ENCODE assay signal across 2 cellular contexts in the genomic region with DNA sequence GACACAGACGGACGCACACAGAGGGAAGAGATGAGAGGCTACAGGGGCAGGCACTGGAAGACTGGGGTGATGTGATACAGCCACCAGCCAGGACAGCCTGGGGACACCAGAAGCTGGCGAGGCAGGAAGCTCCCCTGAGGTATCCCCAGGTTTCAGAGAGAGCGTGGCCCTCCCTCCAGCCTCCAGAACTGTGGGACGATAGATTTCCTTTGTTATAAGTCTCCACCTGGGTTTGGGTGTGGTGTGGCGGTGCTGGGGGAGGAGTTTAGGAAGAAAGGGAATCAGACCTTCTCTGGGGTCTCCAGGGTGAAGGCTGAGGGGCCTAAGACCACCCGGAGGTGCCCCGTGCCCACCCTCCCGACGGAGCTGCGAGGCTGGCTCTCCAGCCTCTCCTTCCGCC.
TF ChIP-seq lines count a peak whose summit lies in the region.

No MANE protein-coding gene starts in this region.

TF ChIP-seq in GM23338, 12 proteins besides CTCF, POLR2A, EP300 and RAD21 (continued from another document):
- TF ChIP-seq, protein P1, sequence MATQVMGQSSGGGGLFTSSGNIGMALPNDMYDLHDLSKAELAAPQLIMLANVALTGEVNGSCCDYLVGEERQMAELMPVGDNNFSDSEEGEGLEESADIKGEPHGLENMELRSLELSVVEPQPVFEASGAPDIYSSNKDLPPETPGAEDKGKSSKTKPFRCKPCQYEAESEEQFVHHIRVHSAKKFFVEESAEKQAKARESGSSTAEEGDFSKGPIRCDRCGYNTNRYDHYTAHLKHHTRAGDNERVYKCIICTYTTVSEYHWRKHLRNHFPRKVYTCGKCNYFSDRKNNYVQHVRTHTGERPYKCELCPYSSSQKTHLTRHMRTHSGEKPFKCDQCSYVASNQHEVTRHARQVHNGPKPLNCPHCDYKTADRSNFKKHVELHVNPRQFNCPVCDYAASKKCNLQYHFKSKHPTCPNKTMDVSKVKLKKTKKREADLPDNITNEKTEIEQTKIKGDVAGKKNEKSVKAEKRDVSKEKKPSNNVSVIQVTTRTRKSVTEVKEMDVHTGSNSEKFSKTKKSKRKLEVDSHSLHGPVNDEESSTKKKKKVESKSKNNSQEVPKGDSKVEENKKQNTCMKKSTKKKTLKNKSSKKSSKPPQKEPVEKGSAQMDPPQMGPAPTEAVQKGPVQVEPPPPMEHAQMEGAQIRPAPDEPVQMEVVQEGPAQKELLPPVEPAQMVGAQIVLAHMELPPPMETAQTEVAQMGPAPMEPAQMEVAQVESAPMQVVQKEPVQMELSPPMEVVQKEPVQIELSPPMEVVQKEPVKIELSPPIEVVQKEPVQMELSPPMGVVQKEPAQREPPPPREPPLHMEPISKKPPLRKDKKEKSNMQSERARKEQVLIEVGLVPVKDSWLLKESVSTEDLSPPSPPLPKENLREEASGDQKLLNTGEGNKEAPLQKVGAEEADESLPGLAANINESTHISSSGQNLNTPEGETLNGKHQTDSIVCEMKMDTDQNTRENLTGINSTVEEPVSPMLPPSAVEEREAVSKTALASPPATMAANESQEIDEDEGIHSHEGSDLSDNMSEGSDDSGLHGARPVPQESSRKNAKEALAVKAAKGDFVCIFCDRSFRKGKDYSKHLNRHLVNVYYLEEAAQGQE (IDR thresholded peaks at IDR 0.05; ENCODE audit: unreplicated experiment), result no peak
- TF ChIP-seq CREB1 (CRISPR knock-in tag; IDR thresholded peaks at IDR 0.05; ENCODE audit: low read depth) (no peak), STAT1 (IDR thresholded peaks at IDR 0.05; ENCODE audit: unreplicated experiment) (no peak), NANOG (IDR thresholded peaks at IDR 0.05; ENCODE audit: borderline replicate concordance) (no peak)
- TF ChIP-seq, protein P2, sequence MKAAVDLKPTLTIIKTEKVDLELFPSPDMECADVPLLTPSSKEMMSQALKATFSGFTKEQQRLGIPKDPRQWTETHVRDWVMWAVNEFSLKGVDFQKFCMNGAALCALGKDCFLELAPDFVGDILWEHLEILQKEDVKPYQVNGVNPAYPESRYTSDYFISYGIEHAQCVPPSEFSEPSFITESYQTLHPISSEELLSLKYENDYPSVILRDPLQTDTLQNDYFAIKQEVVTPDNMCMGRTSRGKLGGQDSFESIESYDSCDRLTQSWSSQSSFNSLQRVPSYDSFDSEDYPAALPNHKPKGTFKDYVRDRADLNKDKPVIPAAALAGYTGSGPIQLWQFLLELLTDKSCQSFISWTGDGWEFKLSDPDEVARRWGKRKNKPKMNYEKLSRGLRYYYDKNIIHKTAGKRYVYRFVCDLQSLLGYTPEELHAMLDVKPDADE (IDR thresholded peaks at IDR 0.05), result no peak

TF ChIP-seq in H1, 55 proteins besides CTCF, POLR2A, EP300 and RAD21 (continued from another document):
- TF ChIP-seq, protein P3, sequence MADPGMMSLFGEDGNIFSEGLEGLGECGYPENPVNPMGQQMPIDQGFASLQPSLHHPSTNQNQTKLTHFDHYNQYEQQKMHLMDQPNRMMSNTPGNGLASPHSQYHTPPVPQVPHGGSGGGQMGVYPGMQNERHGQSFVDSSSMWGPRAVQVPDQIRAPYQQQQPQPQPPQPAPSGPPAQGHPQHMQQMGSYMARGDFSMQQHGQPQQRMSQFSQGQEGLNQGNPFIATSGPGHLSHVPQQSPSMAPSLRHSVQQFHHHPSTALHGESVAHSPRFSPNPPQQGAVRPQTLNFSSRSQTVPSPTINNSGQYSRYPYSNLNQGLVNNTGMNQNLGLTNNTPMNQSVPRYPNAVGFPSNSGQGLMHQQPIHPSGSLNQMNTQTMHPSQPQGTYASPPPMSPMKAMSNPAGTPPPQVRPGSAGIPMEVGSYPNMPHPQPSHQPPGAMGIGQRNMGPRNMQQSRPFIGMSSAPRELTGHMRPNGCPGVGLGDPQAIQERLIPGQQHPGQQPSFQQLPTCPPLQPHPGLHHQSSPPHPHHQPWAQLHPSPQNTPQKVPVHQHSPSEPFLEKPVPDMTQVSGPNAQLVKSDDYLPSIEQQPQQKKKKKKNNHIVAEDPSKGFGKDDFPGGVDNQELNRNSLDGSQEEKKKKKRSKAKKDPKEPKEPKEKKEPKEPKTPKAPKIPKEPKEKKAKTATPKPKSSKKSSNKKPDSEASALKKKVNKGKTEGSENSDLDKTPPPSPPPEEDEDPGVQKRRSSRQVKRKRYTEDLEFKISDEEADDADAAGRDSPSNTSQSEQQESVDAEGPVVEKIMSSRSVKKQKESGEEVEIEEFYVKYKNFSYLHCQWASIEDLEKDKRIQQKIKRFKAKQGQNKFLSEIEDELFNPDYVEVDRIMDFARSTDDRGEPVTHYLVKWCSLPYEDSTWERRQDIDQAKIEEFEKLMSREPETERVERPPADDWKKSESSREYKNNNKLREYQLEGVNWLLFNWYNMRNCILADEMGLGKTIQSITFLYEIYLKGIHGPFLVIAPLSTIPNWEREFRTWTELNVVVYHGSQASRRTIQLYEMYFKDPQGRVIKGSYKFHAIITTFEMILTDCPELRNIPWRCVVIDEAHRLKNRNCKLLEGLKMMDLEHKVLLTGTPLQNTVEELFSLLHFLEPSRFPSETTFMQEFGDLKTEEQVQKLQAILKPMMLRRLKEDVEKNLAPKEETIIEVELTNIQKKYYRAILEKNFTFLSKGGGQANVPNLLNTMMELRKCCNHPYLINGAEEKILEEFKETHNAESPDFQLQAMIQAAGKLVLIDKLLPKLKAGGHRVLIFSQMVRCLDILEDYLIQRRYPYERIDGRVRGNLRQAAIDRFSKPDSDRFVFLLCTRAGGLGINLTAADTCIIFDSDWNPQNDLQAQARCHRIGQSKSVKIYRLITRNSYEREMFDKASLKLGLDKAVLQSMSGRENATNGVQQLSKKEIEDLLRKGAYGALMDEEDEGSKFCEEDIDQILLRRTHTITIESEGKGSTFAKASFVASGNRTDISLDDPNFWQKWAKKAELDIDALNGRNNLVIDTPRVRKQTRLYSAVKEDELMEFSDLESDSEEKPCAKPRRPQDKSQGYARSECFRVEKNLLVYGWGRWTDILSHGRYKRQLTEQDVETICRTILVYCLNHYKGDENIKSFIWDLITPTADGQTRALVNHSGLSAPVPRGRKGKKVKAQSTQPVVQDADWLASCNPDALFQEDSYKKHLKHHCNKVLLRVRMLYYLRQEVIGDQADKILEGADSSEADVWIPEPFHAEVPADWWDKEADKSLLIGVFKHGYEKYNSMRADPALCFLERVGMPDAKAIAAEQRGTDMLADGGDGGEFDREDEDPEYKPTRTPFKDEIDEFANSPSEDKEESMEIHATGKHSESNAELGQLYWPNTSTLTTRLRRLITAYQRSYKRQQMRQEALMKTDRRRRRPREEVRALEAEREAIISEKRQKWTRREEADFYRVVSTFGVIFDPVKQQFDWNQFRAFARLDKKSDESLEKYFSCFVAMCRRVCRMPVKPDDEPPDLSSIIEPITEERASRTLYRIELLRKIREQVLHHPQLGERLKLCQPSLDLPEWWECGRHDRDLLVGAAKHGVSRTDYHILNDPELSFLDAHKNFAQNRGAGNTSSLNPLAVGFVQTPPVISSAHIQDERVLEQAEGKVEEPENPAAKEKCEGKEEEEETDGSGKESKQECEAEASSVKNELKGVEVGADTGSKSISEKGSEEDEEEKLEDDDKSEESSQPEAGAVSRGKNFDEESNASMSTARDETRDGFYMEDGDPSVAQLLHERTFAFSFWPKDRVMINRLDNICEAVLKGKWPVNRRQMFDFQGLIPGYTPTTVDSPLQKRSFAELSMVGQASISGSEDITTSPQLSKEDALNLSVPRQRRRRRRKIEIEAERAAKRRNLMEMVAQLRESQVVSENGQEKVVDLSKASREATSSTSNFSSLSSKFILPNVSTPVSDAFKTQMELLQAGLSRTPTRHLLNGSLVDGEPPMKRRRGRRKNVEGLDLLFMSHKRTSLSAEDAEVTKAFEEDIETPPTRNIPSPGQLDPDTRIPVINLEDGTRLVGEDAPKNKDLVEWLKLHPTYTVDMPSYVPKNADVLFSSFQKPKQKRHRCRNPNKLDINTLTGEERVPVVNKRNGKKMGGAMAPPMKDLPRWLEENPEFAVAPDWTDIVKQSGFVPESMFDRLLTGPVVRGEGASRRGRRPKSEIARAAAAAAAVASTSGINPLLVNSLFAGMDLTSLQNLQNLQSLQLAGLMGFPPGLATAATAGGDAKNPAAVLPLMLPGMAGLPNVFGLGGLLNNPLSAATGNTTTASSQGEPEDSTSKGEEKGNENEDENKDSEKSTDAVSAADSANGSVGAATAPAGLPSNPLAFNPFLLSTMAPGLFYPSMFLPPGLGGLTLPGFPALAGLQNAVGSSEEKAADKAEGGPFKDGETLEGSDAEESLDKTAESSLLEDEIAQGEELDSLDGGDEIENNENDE (IDR thresholded peaks at IDR 0.05; ENCODE audit: insufficient replicate concordance, low read length), result no peak
- TF ChIP-seq CHD2 (IDR thresholded peaks at IDR 0.05; ENCODE audit: low read length) (no peak), CREB1 (IDR thresholded peaks at IDR 0.05) (no peak), GABPA (IDR thresholded peaks at IDR 0.05; ENCODE audit: borderline replicate concordance, insufficient read depth, low read length) (no peak), POU5F1 (IDR thresholded peaks at IDR 0.05; ENCODE audit: low read depth, low read length) (no peak), GTF2F1 (IDR thresholded peaks at IDR 0.05; ENCODE audit: borderline replicate concordance, low read depth, low read length) (no peak), SP1 (IDR thresholded peaks at IDR 0.05; ENCODE audit: low read depth, low read length) (no peak)
TF ChIP-seq in H1: peak in this region for 0.
